ENCODE assay signal across 23 cellular contexts in genomic region chr5:60856059-60856458, GRCh38. TPM values are rescaled to one million over a fixed set of nuclear protein-coding genes. Genes with fewer than 3 reads are reported as not detected.
DNase-seq lines count a peak whose midpoint lies in the region; ATAC-seq and TF ChIP-seq lines count a peak whose summit lies in the region.
"Had no signal": no experiment of that assay in that cellular context is flagged by ENCODE, and none has a peak within 500 bp of the region (broad histone marks: within the 10 kb centered on the region; RNA-seq: fewer than 3 reads in every experiment).

No MANE protein-coding gene starts in this region.

- H3K4me3 ChIP-seq in GM23248: no peak overlapping the region
- no peak overlapping the region for H3K4me3 ChIP-seq in choroid plexus epithelial cell (ENCODE audit: low read depth, low read length)
- H3K4me3 ChIP-seq in mesenchymal stem cell (ENCODE audit: insufficient read depth in 1 of 2, low read depth in 1 of 2, low read length in 2 of 2): no peak overlapping the region
- H3K4me3 ChIP-seq: Peyer's patch, psoas muscle, smooth muscle cell had no signal

- H2BK120ac ChIP-seq in mesenchymal stem cell (ENCODE audit: low read depth, low read length): no peak overlapping the region

- peak; percentile 73 to 85 for DNase-seq in AML-193 (lab: John Stamatoyannopoulos, UW)
- DNase-seq in GM23248: peak; percentile 60
- peak; percentile 75 for DNase-seq in choroid plexus epithelial cell (ENCODE audit: low read depth)
- peak; percentile 72 for DNase-seq in mesenchymal stem cell
- no peak for DNase-seq in mesenteric fat pad (ENCODE audit: low spot score)
- DNase-seq in activated naive CD4-positive, alpha-beta T cell treated with anti-CD3 and anti-CD28 coated beads, Interleukin-2, amount 50 U/mL, for 16 hours: no peak
- DNase-seq: ACHN; activated CD4-positive, CD25-positive, alpha-beta regulatory T cell treated with anti-CD3 and anti-CD28 coated beads, Interleukin-2, amount 50 U/mL, for 72 hours; activated CD8-positive, alpha-beta T cell treated with anti-CD3 and anti-CD28 coated beads for 36 hours; activated effector memory CD4-positive, alpha-beta T cell treated with anti-CD3 and anti-CD28 coated beads, Interleukin-2, amount 50 U/mL, for 16 hours; CD4-positive, CD25-positive, alpha-beta regulatory T cell; effector CD8-positive, alpha-beta T cell; glutamatergic neuron; Karpas-422; kidney glomerular epithelial cell; NCI-H1694; NCI-H524 treated with DMSO at 0.1 percent for 48 hours; Peyer's patch; psoas muscle; stimulated activated CD4-positive, alpha-beta T cell treated with anti-CD3 and anti-CD28 coated beads, Interleukin-2, amount 100 ng/mL, for 24 hours; substantia nigra had no signal

- no peak overlapping the region for H3K23ac ChIP-seq in mesenchymal stem cell (ENCODE audit: low read length in 2 of 2)

- no peaks in the 10 kb centered on the region for H3F3A ChIP-seq in GM23248 (ENCODE audit: insufficient read depth)

- ATAC-seq in GM19395 (IDR thresholded peaks at IDR 0.05; ENCODE audit: unreplicated experiment): no peak
- ATAC-seq: activated CD8-positive, alpha-beta T cell treated with anti-CD3 and anti-CD28 coated beads for 36 hours; psoas muscle had no signal

- H4K91ac ChIP-seq in mesenchymal stem cell (ENCODE audit: low read length): no peak overlapping the region

- no peak overlapping the region for H2BK12ac ChIP-seq in mesenchymal stem cell (ENCODE audit: low read length in 2 of 2)

- no peak overlapping the region for H4K8ac ChIP-seq in mesenchymal stem cell (ENCODE audit: low read length)

- no peak for TF ChIP-seq CTCF in choroid plexus epithelial cell (conservative IDR thresholded peaks at IDR 0.05; ENCODE audit: low read depth, low read length)

- H3K36me3 ChIP-seq in GM23248 (ENCODE audit: low read depth): no peaks in the 10 kb centered on the region
- no peaks in the 10 kb centered on the region for H3K36me3 ChIP-seq in mesenchymal stem cell (ENCODE audit: control insufficient read depth in 1 of 2, insufficient read depth in 2 of 2, low read depth in 1 of 2, low read length in 2 of 2)
- H3K36me3 ChIP-seq: Peyer's patch had no signal

- no peaks in the 10 kb centered on the region for H3K79me2 ChIP-seq in GM23248 (ENCODE audit: insufficient read depth)

- H3K27me3 ChIP-seq in GM23248 (replicated peaks; ENCODE audit: insufficient read depth): no peaks in the 10 kb centered on the region; the same call in 1 of the 2 replicates
- no peaks in the 10 kb centered on the region for H3K27me3 ChIP-seq in mesenchymal stem cell (ENCODE audit: control insufficient read depth in 1 of 2, insufficient read depth in 1 of 2, low read length in 2 of 2)
- H3K27me3 ChIP-seq: Peyer's patch had no signal

- H2AFZ ChIP-seq in GM23248 (no peak overlapping the region), mesenchymal stem cell (ENCODE audit: low read depth, low read length) (no peak overlapping the region)

- no peak overlapping the region for H2BK15ac ChIP-seq in mesenchymal stem cell (ENCODE audit: low read depth, poor library complexity, severe bottlenecking)

- no peak overlapping the region for H3K14ac ChIP-seq in mesenchymal stem cell (ENCODE audit: low read length in 2 of 2)

- no peak overlapping the region for H3K18ac ChIP-seq in mesenchymal stem cell (ENCODE audit: low read depth in 1 of 2, low read length in 2 of 2)

- H4K20me1 ChIP-seq in GM23248 (ENCODE audit: insufficient read depth): no peaks in the 10 kb centered on the region

- H3K9ac ChIP-seq in GM23248 (no peak overlapping the region), mesenchymal stem cell (ENCODE audit: low read length) (no peak overlapping the region)

- no peaks in the 10 kb centered on the region for H3K9me3 ChIP-seq in GM23248 (ENCODE audit: low read depth)
- no peaks in the 10 kb centered on the region for H3K9me3 ChIP-seq in mesenchymal stem cell (ENCODE audit: control insufficient read depth, low read length)
- H3K9me3 ChIP-seq: Peyer's patch had no signal

- in situ Hi-C loops in GM23248 (cut with MboI): no loop called here

- no peaks in the 10 kb centered on the region for H3K79me1 ChIP-seq in mesenchymal stem cell (replicated peaks; ENCODE audit: low read length, poor library complexity, severe bottlenecking)

- H2BK5ac ChIP-seq in mesenchymal stem cell (ENCODE audit: low read depth, low read length, poor library complexity, severe bottlenecking): no peak overlapping the region

- H3K27ac ChIP-seq in GM23248: no peak overlapping the region
- H3K27ac ChIP-seq in mesenchymal stem cell (ENCODE audit: low read length, poor library complexity, severe bottlenecking): no peak overlapping the region
- H3K27ac ChIP-seq: Peyer's patch, psoas muscle had no signal

- H3K4me2 ChIP-seq in GM23248 (ENCODE audit: unreplicated experiment) (no peak overlapping the region), mesenchymal stem cell (ENCODE audit: low read length, poor library complexity, severe bottlenecking) (no peak overlapping the region)
- H3K4me2 ChIP-seq: smooth muscle cell had no signal

- H3K4me1 ChIP-seq in GM23248 (ENCODE audit: insufficient read depth) (no peaks in the 10 kb centered on the region), mesenchymal stem cell (ENCODE audit: control insufficient read depth, insufficient read depth, low read depth, low read length) (no peaks in the 10 kb centered on the region)
- H3K4me1 ChIP-seq: Peyer's patch, psoas muscle had no signal

- H2AK5ac ChIP-seq in mesenchymal stem cell (ENCODE audit: low read length, severe bottlenecking): no peak overlapping the region

- 73 to 83% methylated on average over 1 of the region's 1 CpG for WGBS in GM23248 (ENCODE audit: low coverage in 1 of 2, low lambda C conversion rate in 2 of 2, missing lambda C conversion rate in 2 of 2), 2 experiments
- WGBS in mesenchymal stem cell: 62% methylated on average over 1 of the region's 1 CpG

- H3K4ac ChIP-seq in mesenchymal stem cell (ENCODE audit: low read depth in 1 of 2, low read length in 2 of 2): no peak overlapping the region

- no peaks in the 10 kb centered on the region for H3K9me2 ChIP-seq in GM23248 (ENCODE audit: insufficient read depth)

RNA-seq across cellular contexts. Expression of gene ELOVL7, which starts 12.0 kb away (rescaled TPM):
- not detected in 2 replicates for total RNA-seq in GM23248 (2014; rRNA removed; shearing (Covaris generic))
- 0.28 TPM in 1 of 2 replicates, not detected in the other for polyA plus RNA-seq in GM23248 (2016; fragmentation: Nextera tagmentation; extraction: Ambion mirVana)
- 0.03 TPM for polyA plus RNA-seq in mesenchymal stem cell (2013, experiment 1 of 2)
- polyA plus RNA-seq in mesenchymal stem cell (2013, experiment 2 of 2): 0.03 TPM
- 5.6 TPM for total RNA-seq in mesenteric fat pad
- polyA plus RNA-seq: CD4-positive, CD25-positive, alpha-beta regulatory T cell had no signal

Comparison
In these comparisons a context has a peak if more than half of its experiments do, and no peak if none do; other contexts are left out.
1. DNase-seq: peak in AML-193 (2 of 2), GM23248 (single experiment), choroid plexus epithelial cell (single experiment) and mesenchymal stem cell (single experiment); none in mesenteric fat pad (single experiment) and activated naive CD4-positive, alpha-beta T cell treated with anti-CD3 and anti-CD28 coated beads, Interleukin-2, amount 50 U/mL, for 16 hours (single experiment).